ENCODE assay signal across 27 cellular contexts in the genomic region with DNA sequence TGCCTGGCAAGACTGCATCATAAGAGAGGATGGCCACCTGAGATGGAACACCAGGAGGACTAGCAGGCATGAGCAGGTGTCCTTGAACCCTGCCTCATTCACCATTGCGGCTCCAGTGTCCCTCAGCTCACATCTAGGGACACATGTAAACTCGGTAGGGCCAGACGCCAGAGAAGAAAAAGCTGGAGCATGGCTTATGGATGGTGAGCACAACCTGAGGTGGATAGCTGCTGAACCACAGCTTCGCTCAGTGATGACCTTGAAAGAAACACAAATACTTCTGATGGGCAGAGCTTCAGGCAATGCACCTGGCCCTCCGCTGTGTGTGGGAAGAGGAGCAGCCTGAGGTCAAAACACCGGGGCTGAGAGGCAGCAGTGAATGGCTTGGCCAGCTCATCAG.
DNase-seq lines count a peak whose midpoint lies in the region; ATAC-seq, FAIRE-seq and TF ChIP-seq lines count a peak whose summit lies in the region.
"Had no signal": no experiment of that assay in that cellular context is flagged by ENCODE, and none has a peak within 500 bp of the region (broad histone marks: within the 10 kb centered on the region; RNA-seq: fewer than 3 reads in every experiment).

No MANE protein-coding gene starts in this region.

- H3K4me1 ChIP-seq in HepG2 (ENCODE audit: insufficient read depth, low read length) (peaks cover 14% of the 10 kb centered on the region; the same call in 1 of the 2 replicates), right lobe of liver (no peaks in the 10 kb centered on the region), neural progenitor cell (no peaks in the 10 kb centered on the region)

- no peak overlapping the region for H3K27ac Mint-ChIP-seq in activated B cell treated with CpG ODN at 0.5 μM for 24 hours
- peak overlapping the region; percentile 69 for H3K27ac Mint-ChIP-seq in neural progenitor cell
- H3K27ac Mint-ChIP-seq: activated CD8-positive, alpha-beta T cell treated with anti-CD3 and anti-CD28 coated beads for 36 hours; activated naive CD4-positive, alpha-beta T cell treated with anti-CD3 and anti-CD28 coated beads, Interleukin-2, amount 50 U/mL, for 24 hours; activated T-helper 2 cell treated with anti-CD3 and anti-CD28 coated beads, Interferon-gamma antibody, Interleukin-2, Interleukin-4, amounts not matched to agents 10 μg/mL and 5 μg/mL and 100 μg/mL, durations not matched to agents 14 hours and 24 hours and 36 hours; CD8-positive, alpha-beta memory T cell; T-cell had no signal

- CTCF ChIA-PET in HepG2 (lab: Yijun Ruan, JAX; ENCODE audit: low intra/inter-chr PET ratio, low total read pairs) (no interaction called here), activated B cell treated with CpG ODN at 0.5 μM for 24 hours (lab: Charles Lee) (no interaction called here)

- in situ Hi-C loops in HepG2 (cut with HindIII; ENCODE audit: extremely low pct_ligation_motif_present, low pct_unique_long_range_greater_than_20kb): no loop called here

- no peaks in the 10 kb centered on the region for H3F3A ChIP-seq in neural progenitor cell (ENCODE audit: low read depth)

- H3K27me3 Mint-ChIP-seq in activated B cell treated with CpG ODN at 0.5 μM for 24 hours (no peaks in the 10 kb centered on the region), neural progenitor cell (ENCODE audit: insufficient read depth, low read depth) (peaks cover 8% of the 10 kb centered on the region)
- H3K27me3 Mint-ChIP-seq: activated CD8-positive, alpha-beta T cell treated with anti-CD3 and anti-CD28 coated beads for 36 hours; activated naive CD4-positive, alpha-beta T cell treated with anti-CD3 and anti-CD28 coated beads, Interleukin-2, amount 50 U/mL, for 24 hours; T-cell had no signal

- peaks cover 9% of the 10 kb centered on the region for H3K9me3 Mint-ChIP-seq in activated B cell treated with CpG ODN at 0.5 μM for 24 hours
- H3K9me3 Mint-ChIP-seq in neural progenitor cell: peaks cover 12% of the 10 kb centered on the region

- FAIRE-seq in HepG2 (lab: Jason Lieb, UNC): no peak
- FAIRE-seq: bronchial epithelial cell, colon, GM18507 had no signal

- no peak for DNase-seq in HepG2 (ENCODE audit: low spot score)
- no peak for DNase-seq in right lobe of liver
- DNase-seq in activated B cell treated with CpG ODN at 0.5 μM for 24 hours: peak; percentile 3
- no peak for DNase-seq in neural progenitor cell (ENCODE audit: low spot score)
- DNase-seq in ureter (ENCODE audit: low spot score): peak; percentile 30
- no peak for DNase-seq in inferior parietal cortex (ENCODE audit: extremely low spot score)
- DNase-seq in 8988T: no peak
- no peak for DNase-seq in SKM-1 treated with dmso at 0.1 percent for 144 hours (lab: John Stamatoyannopoulos, UW; ENCODE audit: unreplicated experiment)
- DNase-seq: activated CD4-positive, CD25-positive, alpha-beta regulatory T cell; activated CD8-positive, alpha-beta T cell treated with anti-CD3 and anti-CD28 coated beads for 36 hours; anterior cingulate cortex; DMS153; effector CD4-positive, alpha-beta T cell; left ventricle myocardium inferior; mesendoderm; MV-4-11; NCI-H446 treated with DMSO at 0.1 percent for 48 hours; NCI-H774; stimulated activated CD4-positive, alpha-beta T cell treated with anti-CD3 and anti-CD28 coated beads, Interleukin-4, amount 100 ng/mL, for 1 hour; T-cell; trophoblast cell had no signal

- intact Hi-C loops in HepG2 (cut with micrococcal nuclease; ENCODE audit: unreplicated experiment) (no loop called here), right lobe of liver (cut with DNase I) (no loop called here), activated B cell treated with CpG ODN at 0.5 μM for 24 hours (cut with micrococcal nuclease) (no loop called here)

- H3K36me3 ChIP-seq in HepG2 (replicated peaks in 1 of 2; ENCODE audit: control insufficient read depth in 1 of 2, insufficient read depth in 2 of 2, low read length in 2 of 2) (no peaks in the 10 kb centered on the region), right lobe of liver (no peaks in the 10 kb centered on the region), neural progenitor cell (no peaks in the 10 kb centered on the region)
- H3K36me3 ChIP-seq: left ventricle myocardium inferior had no signal

- H3K27ac ChIP-seq in HepG2 (ENCODE audit: extremely low read length, insufficient read depth, low read length) (no peak overlapping the region), right lobe of liver (no peak overlapping the region), neural progenitor cell (no peak overlapping the region)

- WGBS in HepG2 (ENCODE audit: low lambda C conversion rate): 40% methylated on average over 6 of the region's 6 CpGs
- 88% methylated on average over 6 of the region's 6 CpGs for WGBS in right lobe of liver (ENCODE audit: insufficient coverage, low coverage, low lambda C conversion rate, missing lambda C conversion rate)

- H3K4me3 ChIP-seq in HepG2 (replicated peaks in 1 of 3; ENCODE audit: insufficient read depth in 1 of 3, low read depth in 2 of 3, low read length in 3 of 3): no peak overlapping the region
- H3K4me3 ChIP-seq in right lobe of liver: no peak overlapping the region
- no peak overlapping the region for H3K4me3 ChIP-seq in neural progenitor cell

- ATAC-seq in HepG2: no peak
- no peak for ATAC-seq in right lobe of liver
- ATAC-seq in activated B cell treated with CpG ODN at 0.5 μM for 24 hours (ENCODE audit: low read depth): no peak
- ATAC-seq: activated CD8-positive, alpha-beta T cell treated with anti-CD3 and anti-CD28 coated beads for 36 hours; T-cell had no signal

- H3K9ac ChIP-seq in HepG2 (ENCODE audit: insufficient read depth, low read depth, low read length): no peak overlapping the region
- H3K9ac ChIP-seq in neural progenitor cell: no peak overlapping the region

- BruUV-seq in HepG2 (replicated peaks; lab: Mats Ljungman, UMichigan): no TSS peak

- H3K27me3 ChIP-seq in HepG2 (ENCODE audit: control insufficient read depth in 1 of 2, insufficient read depth in 2 of 2, low read length in 2 of 2) (peaks cover 0 to 55% of the 10 kb centered on the region in 2 experiments; a peak in 4 of 5 replicates), right lobe of liver (no peaks in the 10 kb centered on the region), neural progenitor cell (no peaks in the 10 kb centered on the region)

- TF ChIP-seq POLR2A in HepG2 (IDR thresholded peaks at IDR 0.05; ENCODE audit: insufficient read depth in 1 of 2, low read depth in 2 of 2, low read length in 2 of 2) (no peak), right lobe of liver (IDR thresholded peaks at IDR 0.05) (no peak)

- peaks cover 7% of the 10 kb centered on the region for H3K9me3 ChIP-seq in HepG2 (ENCODE audit: low read length)
- no peaks in the 10 kb centered on the region for H3K9me3 ChIP-seq in right lobe of liver
- no peaks in the 10 kb centered on the region for H3K9me3 ChIP-seq in neural progenitor cell (ENCODE audit: low read depth)

- TF ChIP-seq RAD21 in HepG2 (CRISPR knock-in tag; IDR thresholded peaks at IDR 0.05): no peak

- no peaks in the 10 kb centered on the region for H4K20me1 ChIP-seq in HepG2 (ENCODE audit: insufficient read depth, low read length)
- no peaks in the 10 kb centered on the region for H4K20me1 ChIP-seq in neural progenitor cell (ENCODE audit: low read depth)

- no peak overlapping the region for H2AFZ ChIP-seq in HepG2 (ENCODE audit: low read length)
- H2AFZ ChIP-seq in neural progenitor cell (replicated peaks): no peak overlapping the region

- H3K4me3 Mint-ChIP-seq in activated B cell treated with CpG ODN at 0.5 μM for 24 hours: no peak overlapping the region
- no peak overlapping the region for H3K4me3 Mint-ChIP-seq in neural progenitor cell
- H3K4me3 Mint-ChIP-seq: activated naive CD4-positive, alpha-beta T cell treated with anti-CD3 and anti-CD28 coated beads, Interleukin-2, amount 50 U/mL, for 24 hours had no signal

- H3K4me1 Mint-ChIP-seq in activated B cell treated with CpG ODN at 0.5 μM for 24 hours (no peaks in the 10 kb centered on the region), neural progenitor cell (peaks cover 15% of the 10 kb centered on the region)
- H3K4me1 Mint-ChIP-seq: activated naive CD4-positive, alpha-beta T cell treated with anti-CD3 and anti-CD28 coated beads, Interleukin-2, amount 50 U/mL, for 24 hours had no signal

- TF ChIP-seq CTCF in HepG2 (CRISPR knock-in tag; IDR thresholded peaks at IDR 0.05): no peak
- no peak for TF ChIP-seq CTCF in right lobe of liver (IDR thresholded peaks at IDR 0.05)
- no peak for TF ChIP-seq CTCF in activated B cell treated with CpG ODN at 0.5 μM for 24 hours (IDR thresholded peaks at IDR 0.05)
- no peak for TF ChIP-seq CTCF in neural progenitor cell (IDR thresholded peaks at IDR 0.05)

- POLR2A ChIA-PET in HepG2 (lab: Yijun Ruan, JAX) (no interaction called here), activated B cell treated with CpG ODN at 0.5 μM for 24 hours (lab: Charles Lee) (no interaction called here)

- H3K79me2 ChIP-seq in HepG2 (ENCODE audit: insufficient read depth, low read length) (no peaks in the 10 kb centered on the region), neural progenitor cell (ENCODE audit: low read depth) (no peaks in the 10 kb centered on the region)

- no peak overlapping the region for H3K4me2 ChIP-seq in HepG2 (ENCODE audit: low read depth, low read length)
- H3K4me2 ChIP-seq in neural progenitor cell: no peak overlapping the region

- TF ChIP-seq EP300 in HepG2 (IDR thresholded peaks at IDR 0.05; ENCODE audit: low read depth in 2 of 2, low read length in 2 of 2) (no peak), HepG2 (CRISPR knock-in tag; IDR thresholded peaks at IDR 0.05; ENCODE audit: borderline replicate concordance) (no peak)

- H3K36me3 Mint-ChIP-seq in activated B cell treated with CpG ODN at 0.5 μM for 24 hours (ENCODE audit: low read depth) (no peaks in the 10 kb centered on the region), neural progenitor cell (peaks cover 1% of the 10 kb centered on the region)
- H3K36me3 Mint-ChIP-seq: T-cell had no signal

TF ChIP-seq in HepG2, 621 proteins besides CTCF, POLR2A, EP300 and RAD21:
- peak; percentile 31 for TF ChIP-seq ZNF883 (CRISPR knock-in tag; IDR thresholded peaks at IDR 0.05; ENCODE audit: not compliant biosample characterization)
- TF ChIP-seq NCOA2 (CRISPR knock-in tag; IDR thresholded peaks at IDR 0.05): no peak

Comparison
In these comparisons a context has a peak if more than half of its experiments do, and no peak if none do; other contexts are left out.
1. DNase-seq: peak in activated B cell treated with CpG ODN at 0.5 μM for 24 hours (single experiment) and ureter (single experiment); none in HepG2 (single experiment), right lobe of liver (0 of 3), neural progenitor cell (single experiment), inferior parietal cortex (single experiment), 8988T (single experiment) and SKM-1 treated with dmso at 0.1 percent for 144 hours (single experiment).